24 cellular contexts compared by ENCODE assay signal in genomic region chr12:113077057-113077858, GRCh38.
DNase-seq lines count a peak whose midpoint lies in the region; ATAC-seq and TF ChIP-seq lines count a peak whose summit lies in the region.
"Had no signal": no experiment of that assay in that cellular context is flagged by ENCODE, and none has a peak within 500 bp of the region (broad histone marks: within the 10 kb centered on the region; RNA-seq: fewer than 3 reads in every experiment).

No MANE protein-coding gene starts in this region.

- peaks cover 89% of the 10 kb centered on the region for H3K4me1 Mint-ChIP-seq in stimulated activated memory B cell treated with anti-CD40 and anti-IgM and Interleukin-4, amounts not matched to agents 10 μg/mL and 1 μg/mL and 100 μg/mL, for 72 hours

- H3K27ac Mint-ChIP-seq in stimulated activated memory B cell treated with anti-CD40 and anti-IgM and Interleukin-4, amounts not matched to agents 10 μg/mL and 1 μg/mL and 100 μg/mL, for 72 hours: peak overlapping the region; percentile 36
- H3K27ac Mint-ChIP-seq: nephron; progenitor cell of endocrine pancreas; T-helper 1 cell treated with Interleukin-12 subunit alpha and Interleukin-12 subunit beta and Interleukin-4 antibody, amounts not matched to agents 30 μg/mL and 1 μg/mL, for 36 hours had no signal

- no peaks in the 10 kb centered on the region for H3K9me3 Mint-ChIP-seq in stimulated activated memory B cell treated with anti-CD40 and anti-IgM and Interleukin-4, amounts not matched to agents 10 μg/mL and 1 μg/mL and 100 μg/mL, for 72 hours
- H3K9me3 Mint-ChIP-seq: nephron; T-helper 1 cell treated with Interleukin-12 subunit alpha and Interleukin-12 subunit beta and Interleukin-4 antibody, amounts not matched to agents 30 μg/mL and 1 μg/mL, for 36 hours had no signal

- H3K36me3 ChIP-seq in OCI-LY1 (ENCODE audit: insufficient read depth, low read length): peaks cover 67% of the 10 kb centered on the region
- H3K36me3 ChIP-seq in iPS-18a (ENCODE audit: control insufficient read depth, low read depth, low read length): no peaks in the 10 kb centered on the region
- H3K36me3 ChIP-seq: upper lobe of right lung had no signal

- H3F3A ChIP-seq in OCI-LY1 (ENCODE audit: insufficient read depth, low read length): peaks cover 26% of the 10 kb centered on the region

- peaks cover 43% of the 10 kb centered on the region for H3K36me3 Mint-ChIP-seq in stimulated activated memory B cell treated with anti-CD40 and anti-IgM and Interleukin-4, amounts not matched to agents 10 μg/mL and 1 μg/mL and 100 μg/mL, for 72 hours

- H3K27ac ChIP-seq in OCI-LY1 (ENCODE audit: low read depth, low read length, poor library complexity, severe bottlenecking) (peak overlapping the region; percentile 99), iPS-18a (ENCODE audit: low read length) (no peak overlapping the region)
- H3K27ac ChIP-seq: 22Rv1, upper lobe of right lung had no signal

- peak overlapping the region; percentile 46 for H3K4me3 ChIP-seq in OCI-LY1 (ENCODE audit: low read depth, low read length, poor library complexity, severe bottlenecking)
- peak overlapping the region; percentile 41 for H3K4me3 ChIP-seq in iPS-18a (ENCODE audit: low read length)
- H3K4me3 ChIP-seq: lung, upper lobe of right lung had no signal

- H3K4me3 Mint-ChIP-seq in stimulated activated memory B cell treated with anti-CD40 and anti-IgM and Interleukin-4, amounts not matched to agents 10 μg/mL and 1 μg/mL and 100 μg/mL, for 72 hours: peak overlapping the region; percentile 53
- H3K4me3 Mint-ChIP-seq: nephron; T-helper 1 cell treated with Interleukin-12 subunit alpha and Interleukin-12 subunit beta and Interleukin-4 antibody, amounts not matched to agents 30 μg/mL and 1 μg/mL, for 36 hours had no signal

- DNase-seq in DMS53 (lab: John Stamatoyannopoulos, UW): peak; percentile 58
- DNase-seq in DMS53 treated with DMSO at 0.1 percent for 48 hours (lab: John Stamatoyannopoulos, UW; ENCODE audit: unreplicated experiment): no peak
- DNase-seq in KG1 (lab: John Stamatoyannopoulos, UW): no peak
- DNase-seq in COLO829 (ENCODE audit: low spot score): no peak
- DNase-seq: activated CD4-positive, alpha-beta T cell treated with anti-CD3 and anti-CD28 coated beads, Interleukin-2, amount 50 U/mL, for 4 hours; activated gamma-delta T cell treated with Interleukin-2 at 50 U/mL for 16 hours; amniotic stem cell; foreskin melanocyte; GF-D8; immature natural killer cell; NCI-H1417; NCI-H2171; NCI-H774; stimulated activated CD4-positive, alpha-beta T cell treated with anti-CD3 and anti-CD28 coated beads, Interleukin-2, amount 100 ng/mL, for 24 hours; upper lobe of right lung had no signal

- H3K9ac ChIP-seq in OCI-LY1 (ENCODE audit: low read length): peak overlapping the region; percentile 72
- H3K9ac ChIP-seq in iPS-18a (ENCODE audit: low read length): no peak overlapping the region

- peak overlapping the region; percentile 64 for H3K4me2 ChIP-seq in OCI-LY1 (ENCODE audit: low read length)

- no peaks in the 10 kb centered on the region for H4K20me1 ChIP-seq in OCI-LY1 (ENCODE audit: insufficient read depth, low read length)

- no peaks in the 10 kb centered on the region for H3K9me3 ChIP-seq in OCI-LY1 (ENCODE audit: low read length)
- no peaks in the 10 kb centered on the region for H3K9me3 ChIP-seq in iPS-18a (ENCODE audit: control insufficient read depth, low read depth, low read length)
- H3K9me3 ChIP-seq: upper lobe of right lung had no signal

- ATAC-seq in stimulated activated memory B cell treated with anti-CD40 and anti-IgM and Interleukin-4, amounts not matched to agents 10 μg/mL and 1 μg/mL and 100 μg/mL, for 72 hours: no peak
- ATAC-seq in GM18909 (IDR thresholded peaks at IDR 0.05; ENCODE audit: poor library complexity, unreplicated experiment): no peak
- ATAC-seq: upper lobe of right lung had no signal

- H3K4me1 ChIP-seq in OCI-LY1 (ENCODE audit: insufficient read depth, low read length, severe bottlenecking) (peaks cover 99% of the 10 kb centered on the region), iPS-18a (ENCODE audit: control insufficient read depth, low read depth, low read length) (no peaks in the 10 kb centered on the region)
- H3K4me1 ChIP-seq: upper lobe of right lung had no signal

- TF ChIP-seq CTCF in OCI-LY1 (IDR thresholded peaks at IDR 0.05; ENCODE audit: low read length): no peak

- H3K27me3 ChIP-seq in OCI-LY1 (ENCODE audit: insufficient read depth, low read length): no peaks in the 10 kb centered on the region
- peaks cover 39% of the 10 kb centered on the region for H3K27me3 ChIP-seq in iPS-18a (ENCODE audit: control insufficient read depth, insufficient read depth, low read length)

- H2AFZ ChIP-seq in OCI-LY1 (ENCODE audit: low read length): no peak overlapping the region

- H3K79me2 ChIP-seq in OCI-LY1 (ENCODE audit: insufficient read depth, low read length): peaks cover 9% of the 10 kb centered on the region

- no peaks in the 10 kb centered on the region for H3K9me2 ChIP-seq in OCI-LY1 (ENCODE audit: low read depth, low read length)

- H3K27me3 Mint-ChIP-seq in stimulated activated memory B cell treated with anti-CD40 and anti-IgM and Interleukin-4, amounts not matched to agents 10 μg/mL and 1 μg/mL and 100 μg/mL, for 72 hours: no peaks in the 10 kb centered on the region
